In the genomic region with DNA sequence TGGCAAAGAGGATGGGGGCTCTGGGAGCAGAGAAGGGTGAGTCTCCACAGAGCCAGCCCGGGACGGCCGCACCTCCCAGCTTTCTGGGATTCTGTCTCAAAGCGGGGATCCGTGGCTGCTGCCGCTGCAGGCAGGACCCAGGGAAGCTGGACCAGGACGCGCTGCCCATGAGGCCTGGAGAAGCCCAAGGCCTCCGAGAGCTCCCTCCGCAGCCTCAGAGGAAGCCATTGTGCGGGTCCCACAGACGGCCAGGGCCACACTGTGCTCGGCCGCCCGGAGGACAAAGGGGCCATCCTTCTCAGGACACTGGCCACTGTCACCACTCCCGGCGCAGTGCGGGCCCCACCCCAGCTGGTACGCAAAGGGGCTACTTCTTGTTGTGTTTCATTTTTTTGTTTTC, we compare ENCODE assay signal across 22 cellular contexts.
DNase-seq lines count a peak whose midpoint lies in the region; ATAC-seq and TF ChIP-seq lines count a peak whose summit lies in the region.
"Had no signal": no experiment of that assay in that cellular context is flagged by ENCODE, and none has a peak within 500 bp of the region (broad histone marks: within the 10 kb centered on the region; RNA-seq: fewer than 3 reads in every experiment).

No MANE protein-coding gene starts in this region.

- peaks cover 0 to 3% (median 0%) of the 10 kb centered on the region in 12 donors for H3K9me3 ChIP-seq in heart left ventricle
- H3K9me3 ChIP-seq in lower lobe of right lung = no peaks in the 10 kb centered on the region
- H3K9me3 ChIP-seq: ascending aorta, thyroid gland had no signal

- H3K4me1 Mint-ChIP-seq in activated T-helper 2 cell treated with anti-CD3 and anti-CD28 coated beads, Interferon-gamma antibody, Interleukin-2, Interleukin-4, amounts not matched to agents 10 μg/mL and 5 μg/mL and 100 μg/mL, durations not matched to agents 14 hours and 24 hours and 36 hours (ENCODE audit: low read depth) = peaks cover 28% of the 10 kb centered on the region

- H3K36me3 Mint-ChIP-seq in activated T-helper 2 cell treated with anti-CD3 and anti-CD28 coated beads, Interferon-gamma antibody, Interleukin-2, Interleukin-4, amounts not matched to agents 10 μg/mL and 5 μg/mL and 100 μg/mL, durations not matched to agents 14 hours and 24 hours and 36 hours (ENCODE audit: low read depth) = peaks cover 29% of the 10 kb centered on the region

- H3K36me3 ChIP-seq in heart left ventricle (peaks cover 0 to 6% (median 0%) of the 10 kb centered on the region in 9 donors), lower lobe of right lung (no peaks in the 10 kb centered on the region)
- H3K36me3 ChIP-seq: ascending aorta, thyroid gland had no signal

- no peaks in the 10 kb centered on the region for H3K27me3 ChIP-seq in heart left ventricle
- H3K27me3 ChIP-seq in lower lobe of right lung (ENCODE audit: low read depth) = no peaks in the 10 kb centered on the region
- H3K27me3 ChIP-seq: ascending aorta, thyroid gland had no signal

- no peak overlapping the region for H3K27ac ChIP-seq in heart left ventricle
- no peak overlapping the region for H3K27ac ChIP-seq in lower lobe of right lung
- H3K27ac ChIP-seq: thyroid gland had no signal

- peaks cover 4% of the 10 kb centered on the region for H3K9me3 Mint-ChIP-seq in activated T-helper 2 cell treated with anti-CD3 and anti-CD28 coated beads, Interferon-gamma antibody, Interleukin-2, Interleukin-4, amounts not matched to agents 10 μg/mL and 5 μg/mL and 100 μg/mL, durations not matched to agents 14 hours and 24 hours and 36 hours

- WGBS in heart left ventricle, 4 donors = 93 to 99% (median 98%) methylated on average over 17 to 19 of the region's 19 CpGs

- no peak overlapping the region for H3K4me3 ChIP-seq in heart left ventricle
- no peak overlapping the region for H3K4me3 ChIP-seq in lower lobe of right lung
- H3K4me3 ChIP-seq: ascending aorta, smooth muscle cell, thyroid gland had no signal

- H3K27ac Mint-ChIP-seq in activated T-helper 2 cell treated with anti-CD3 and anti-CD28 coated beads, Interferon-gamma antibody, Interleukin-2, Interleukin-4, amounts not matched to agents 10 μg/mL and 5 μg/mL and 100 μg/mL, durations not matched to agents 14 hours and 24 hours and 36 hours = peak overlapping the region; percentile 49
- H3K27ac Mint-ChIP-seq: stimulated activated memory B cell treated with anti-CD40 and anti-IgM and Interleukin-4, amounts not matched to agents 10 μg/mL and 1 μg/mL and 100 μg/mL, for 72 hours; T-helper 1 cell treated with Interleukin-12 subunit alpha and Interleukin-12 subunit beta and Interleukin-4 antibody, amounts not matched to agents 30 μg/mL and 1 μg/mL, for 36 hours had no signal

- DNase-seq in heart left ventricle = peak in 3 of 5 donors; percentile 19 to 60 (median 20)
- DNase-seq in cardiac septum (ENCODE audit: low spot score) = no peak
- DNase-seq in activated T-helper 2 cell treated with anti-CD3 and anti-CD28 coated beads, Interferon-gamma antibody, Interleukin-2, Interleukin-4, amounts not matched to agents 10 μg/mL and 5 μg/mL and 100 μg/mL, durations not matched to agents 14 hours and 24 hours and 36 hours (ENCODE audit: low spot score) = no peak
- peak; percentile 45 for DNase-seq in lower lobe of right lung
- DNase-seq in superior temporal gyrus (ENCODE audit: extremely low spot score) = peak; percentile 56
- no peak for DNase-seq in NCI-H2081 (lab: John Stamatoyannopoulos, UW)
- no peak for DNase-seq in RPMI8226
- DNase-seq: central memory CD4-positive, alpha-beta T cell; dermis blood vessel endothelial cell; IMR-90; kidney glomerular epithelial cell; mammary epithelial cell; NCI-H1092 treated with DMSO at 0.1 percent for 48 hours; NCI-H1930; NCI-H2227 treated with DMSO at 0.1 percent for 48 hours; retina; stimulated activated CD4-positive, alpha-beta T cell treated with anti-CD3 and anti-CD28 coated beads, Interleukin-2, amount 100 ng/mL, for 48 hours; thyroid gland had no signal

- H3K4me3 Mint-ChIP-seq in activated T-helper 2 cell treated with anti-CD3 and anti-CD28 coated beads, Interferon-gamma antibody, Interleukin-2, Interleukin-4, amounts not matched to agents 10 μg/mL and 5 μg/mL and 100 μg/mL, durations not matched to agents 14 hours and 24 hours and 36 hours (ENCODE audit: low read depth) = no peak overlapping the region
- H3K4me3 Mint-ChIP-seq: stimulated activated memory B cell treated with anti-CD40 and anti-IgM and Interleukin-4, amounts not matched to agents 10 μg/mL and 1 μg/mL and 100 μg/mL, for 72 hours; T-helper 1 cell treated with Interleukin-12 subunit alpha and Interleukin-12 subunit beta and Interleukin-4 antibody, amounts not matched to agents 30 μg/mL and 1 μg/mL, for 36 hours had no signal

- no peaks in the 10 kb centered on the region for H3K27me3 Mint-ChIP-seq in activated T-helper 2 cell treated with anti-CD3 and anti-CD28 coated beads, Interferon-gamma antibody, Interleukin-2, Interleukin-4, amounts not matched to agents 10 μg/mL and 5 μg/mL and 100 μg/mL, durations not matched to agents 14 hours and 24 hours and 36 hours (ENCODE audit: low read depth)
- H3K27me3 Mint-ChIP-seq: stimulated activated memory B cell treated with anti-CD40 and anti-IgM and Interleukin-4, amounts not matched to agents 10 μg/mL and 1 μg/mL and 100 μg/mL, for 72 hours had no signal

- H3K4me1 ChIP-seq in heart left ventricle (peaks cover 0 to 34% (median 19%) of the 10 kb centered on the region in 12 donors), lower lobe of right lung (peaks cover 26% of the 10 kb centered on the region)

- no peak for TF ChIP-seq POLR2A in heart left ventricle (IDR thresholded peaks at IDR 0.05)

- no peak for ATAC-seq in heart left ventricle
- no peak for ATAC-seq in lower lobe of right lung
- ATAC-seq: stimulated activated memory B cell treated with anti-CD40 and anti-IgM and Interleukin-4, amounts not matched to agents 10 μg/mL and 1 μg/mL and 100 μg/mL, for 72 hours had no signal

- TF ChIP-seq CTCF in heart left ventricle (IDR thresholded peaks at IDR 0.05) (no peak), lower lobe of right lung (IDR thresholded peaks at IDR 0.05) (no peak)

- intact Hi-C loops in heart left ventricle (cut with DNase I) (loop anchor here in 1 of 10 donors (5.0 kb wide), 1 partner anchor 37 kb away; no protein-coding TSS in a partner anchor), cardiac septum (cut with DNase I) (no loop called here), lower lobe of right lung (cut with DNase I) (no loop called here)
- intact Hi-C loops in activated T-helper 2 cell treated with anti-CD3 and anti-CD28 coated beads, Interferon-gamma antibody, Interleukin-2, Interleukin-4, amounts not matched to agents 10 μg/mL and 5 μg/mL and 100 μg/mL, durations not matched to agents 14 hours and 24 hours and 36 hours (cut with micrococcal nuclease) = no loop called here

Comparison
In these comparisons a context has a peak if more than half of its experiments do, and no peak if none do; other contexts are left out.
1. DNase-seq: peak in heart left ventricle (3 of 5), lower lobe of right lung (single experiment) and superior temporal gyrus (single experiment); none in cardiac septum (single experiment), activated T-helper 2 cell treated with anti-CD3 and anti-CD28 coated beads, Interferon-gamma antibody, Interleukin-2, Interleukin-4, amounts not matched to agents 10 μg/mL and 5 μg/mL and 100 μg/mL, durations not matched to agents 14 hours and 24 hours and 36 hours (single experiment), NCI-H2081 (0 of 2) and RPMI8226 (single experiment).